8 cellular contexts compared by ENCODE assay signal in genomic region chr2:240494942-240495341, GRCh38. TPM values are rescaled to one million over a fixed set of nuclear protein-coding genes. Genes with fewer than 3 reads are reported as not detected.
A peak's percentile ranks its signal among the peaks of the same experiment; 100 is the strongest.
DNase-seq lines count a peak whose midpoint lies in the region; ATAC-seq, FAIRE-seq and TF ChIP-seq lines count a peak whose summit lies in the region.
"Not testable (repeated sequence)": the region's sequence is repeated elsewhere in the genome, so short reads cannot be mapped to it uniquely, and the experiment has no call there.
"Had no signal": no experiment of that assay in that cellular context is flagged by ENCODE, and none has a peak within 500 bp of the region (broad histone marks: within the 10 kb centered on the region; RNA-seq: fewer than 3 reads in every experiment).

No MANE protein-coding gene starts in this region.

- TF ChIP-seq CTCF in IMR-90 (conservative IDR thresholded peaks at IDR 0.05; ENCODE audit: low read depth, low read length), result peak; percentile 24; the same call in 1 of the 2 replicates
- peak; percentile 66 for TF ChIP-seq CTCF in Panc1 (IDR thresholded peaks at IDR 0.05)
- TF ChIP-seq CTCF in endothelial cell of umbilical vein (IDR thresholded peaks at IDR 0.05; ENCODE audit: extremely low read depth in 1 of 2, insufficient read depth in 1 of 2, low read depth in 1 of 2, low read length in 2 of 2), result peak; percentile 21 to 26
- TF ChIP-seq CTCF in hepatocyte (IDR thresholded peaks at IDR 0.05; ENCODE audit: poor library complexity), result not testable (repeated sequence)
- peak; percentile 29 for TF ChIP-seq CTCF in osteocyte (IDR thresholded peaks at IDR 0.05)

- not testable (repeated sequence) for H4K8ac ChIP-seq in IMR-90 (ENCODE audit: low read depth in 2 of 2, low read length in 2 of 2)

- in situ Hi-C loops in IMR-90 (cut with MboI; ENCODE audit: low sequenced_read_pairs); Panc1 (cut with HindIII; ENCODE audit: low pct_unique_long_range_greater_than_20kb, low sequenced_read_pairs): not testable (repeated sequence)

- not testable (repeated sequence) for H3K18ac ChIP-seq in IMR-90 (ENCODE audit: low read depth, low read length)

- H3K14ac ChIP-seq in IMR-90 (replicated peaks; ENCODE audit: low read depth, low read length), result not testable (repeated sequence)

- dilution Hi-C loops in IMR-90 (cut with HindIII; ENCODE audit: low sequenced_read_pairs, unreplicated experiment); endothelial cell of umbilical vein (cut with MboI; ENCODE audit: extremely low pct_ligation_motif_present, low sequenced_read_pairs): not testable (repeated sequence)

- not testable (repeated sequence) for H3K4me2 ChIP-seq in IMR-90 (ENCODE audit: low read depth, low read length); endothelial cell of umbilical vein (ENCODE audit: insufficient read depth, low read length); hepatocyte

- not testable (repeated sequence) for H3K56ac ChIP-seq in IMR-90 (ENCODE audit: extremely low read depth, insufficient read depth, low read length)

- not testable (repeated sequence) for H3K4me3 ChIP-seq in IMR-90 (ENCODE audit: insufficient read depth, low read depth, low read length); Panc1 (ENCODE audit: low read depth in 2 of 2, low read length in 2 of 2); adipocyte (ENCODE audit: low read length); endothelial cell of umbilical vein (replicated peaks in 1 of 3; ENCODE audit: insufficient read depth in 1 of 3, low read depth in 1 of 3, low read length in 3 of 3); hepatocyte

- peaks cover 31% of the 10 kb centered on the region for H3K9me3 Mint-ChIP-seq in osteocyte (ENCODE audit: unreplicated experiment)

- not testable (repeated sequence) for H2AK5ac ChIP-seq in IMR-90 (ENCODE audit: low read depth, low read length)

- H2BK15ac ChIP-seq in IMR-90 (ENCODE audit: low read depth, low read length), result not testable (repeated sequence)

- intact Hi-C loops in IMR-90 (cut with micrococcal nuclease); Panc1 (cut with micrococcal nuclease; ENCODE audit: unreplicated experiment); endothelial cell of umbilical vein (cut with micrococcal nuclease): not testable (repeated sequence)

- H3K27ac ChIP-seq in IMR-90 (ENCODE audit: insufficient read depth, low read length); Panc1 (ENCODE audit: low read length); endothelial cell of umbilical vein (ENCODE audit: insufficient read depth, low read depth, low read length); hepatocyte: not testable (repeated sequence)

- not testable (repeated sequence) for H2BK20ac ChIP-seq in IMR-90 (ENCODE audit: low read depth, low read length)

- not testable (repeated sequence) for H3K4me1 ChIP-seq in IMR-90 (ENCODE audit: control insufficient read depth, insufficient read depth, low read length); Panc1 (ENCODE audit: control insufficient read depth, insufficient read depth, low read length); adipocyte (ENCODE audit: control insufficient read depth, insufficient read depth, low read length); endothelial cell of umbilical vein (ENCODE audit: control insufficient read depth, extremely low read depth, insufficient read depth, low read length); hepatocyte (ENCODE audit: insufficient read depth)

- H3K9me3 ChIP-seq in IMR-90 (ENCODE audit: control insufficient read depth, insufficient read depth, low read length); endothelial cell of umbilical vein (replicated peaks; ENCODE audit: control insufficient read depth, insufficient read depth, low read length): not testable (repeated sequence)
- H3K9me3 ChIP-seq in Panc1 (ENCODE audit: control insufficient read depth, insufficient read depth, low read depth, low read length) (peaks cover 11% of the 10 kb centered on the region; the same call in 1 of the 2 replicates), adipocyte (ENCODE audit: control insufficient read depth, low read length) (peaks cover 19% of the 10 kb centered on the region), hepatocyte (ENCODE audit: low read depth) (peaks cover 16% of the 10 kb centered on the region)

- H3K79me2 ChIP-seq in endothelial cell of umbilical vein (ENCODE audit: control insufficient read depth, insufficient read depth, low read length); hepatocyte: not testable (repeated sequence)

- not testable (repeated sequence) for H4K20me1 ChIP-seq in IMR-90 (ENCODE audit: insufficient read depth, low read length); endothelial cell of umbilical vein (replicated peaks; ENCODE audit: control insufficient read depth, extremely low read depth, insufficient read depth, low read length); hepatocyte (ENCODE audit: insufficient read depth, poor library complexity, severe bottlenecking)

- not testable (repeated sequence) for TF ChIP-seq POLR2A in IMR-90 (IDR thresholded peaks at IDR 0.05; ENCODE audit: low read depth, low read length); endothelial cell of umbilical vein (IDR thresholded peaks at IDR 0.05; ENCODE audit: low read depth, low read length)

- not testable (repeated sequence) for H2AK9ac ChIP-seq in IMR-90 (replicated peaks; ENCODE audit: low read depth, low read length, poor library complexity)

- not testable (repeated sequence) for H3K4ac ChIP-seq in IMR-90 (ENCODE audit: low read depth, low read length)

- not testable (repeated sequence) for ATAC-seq in IMR-90 (ENCODE audit: low read depth); Panc1

- H3K4me3 Mint-ChIP-seq in osteocyte (ENCODE audit: unreplicated experiment), result not testable (repeated sequence)

- H3K9me1 ChIP-seq in IMR-90 (ENCODE audit: insufficient read depth, low read length); endothelial cell of umbilical vein (replicated peaks; ENCODE audit: control insufficient read depth, extremely low read depth, insufficient read depth, low read length): not testable (repeated sequence)

- BruUV-seq in IMR-90 (replicated peaks; lab: Mats Ljungman, UMichigan); Panc1 (replicated peaks; lab: Mats Ljungman, UMichigan); endothelial cell of umbilical vein (replicated peaks; lab: Mats Ljungman, UMichigan): not testable (repeated sequence)

- not testable (repeated sequence) for H3K4me1 Mint-ChIP-seq in osteocyte (ENCODE audit: unreplicated experiment)

- not testable (repeated sequence) for H2AFZ ChIP-seq in IMR-90 (replicated peaks; ENCODE audit: low read length, poor library complexity); endothelial cell of umbilical vein (ENCODE audit: low read depth, low read length); hepatocyte

- FAIRE-seq in endothelial cell of umbilical vein (lab: Jason Lieb, UNC), result not testable (repeated sequence)

- H3K36me3 Mint-ChIP-seq in osteocyte (ENCODE audit: unreplicated experiment), result peaks cover 34% of the 10 kb centered on the region

- not testable (repeated sequence) for H3K9ac ChIP-seq in IMR-90 (ENCODE audit: low read depth, low read length); adipocyte (ENCODE audit: low read length); endothelial cell of umbilical vein (replicated peaks; ENCODE audit: extremely low read depth, insufficient read depth, low read length)

- not testable (repeated sequence) for H2BK5ac ChIP-seq in IMR-90 (ENCODE audit: low read depth, low read length, poor library complexity, severe bottlenecking)

- TF ChIP-seq RAD21 in IMR-90 (IDR thresholded peaks at IDR 0.05; ENCODE audit: low read length), result 0 out of 2 replicates have a peak, but pooled peaks have one; percentile 6

- not testable (repeated sequence) for H4K91ac ChIP-seq in IMR-90 (ENCODE audit: insufficient read depth, low read depth, low read length)

- not testable (repeated sequence) for H4K5ac ChIP-seq in IMR-90 (ENCODE audit: low read depth, low read length)

- DNase-seq in DMS 273 (lab: John Stamatoyannopoulos, UW; ENCODE audit: unreplicated experiment), result peak; percentile 13
- not testable (repeated sequence) for DNase-seq in IMR-90; Panc1 (ENCODE audit: low read depth, low spot score)
- DNase-seq in adipocyte (ENCODE audit: low read depth), result peak; percentile 37
- DNase-seq in endothelial cell of umbilical vein (ENCODE audit: low read depth, low spot score), result peak; percentile 11
- DNase-seq in hepatocyte (ENCODE audit: low spot score), result peak; percentile 14
- DNase-seq in osteocyte (ENCODE audit: extremely low spot score, unreplicated experiment), result peak; percentile 64

- not testable (repeated sequence) for H3K27me3 ChIP-seq in IMR-90 (ENCODE audit: control insufficient read depth, insufficient read depth, low read length); Panc1 (ENCODE audit: control insufficient read depth, insufficient read depth, low read length); adipocyte (replicated peaks; ENCODE audit: control insufficient read depth, insufficient read depth, low read length); endothelial cell of umbilical vein (ENCODE audit: control insufficient read depth in 2 of 2, insufficient read depth in 2 of 2, low read length in 2 of 2); hepatocyte

- H3K9me2 ChIP-seq in hepatocyte (replicated peaks; ENCODE audit: insufficient read depth), result not testable (repeated sequence)

- not testable (repeated sequence) for H3K79me1 ChIP-seq in IMR-90 (ENCODE audit: low read depth in 1 of 2, low read length in 2 of 2)

- H3K23ac ChIP-seq in IMR-90 (ENCODE audit: low read depth, low read length), result not testable (repeated sequence)

- not testable (repeated sequence) for H2BK120ac ChIP-seq in IMR-90 (ENCODE audit: low read depth, low read length)

- POLR2A ChIA-PET in IMR-90 (lab: Charles Lee; ENCODE audit: unreplicated experiment); Panc1 (lab: Charles Lee); endothelial cell of umbilical vein (lab: Charles Lee): not testable (repeated sequence)

- CTCF ChIA-PET in IMR-90 (lab: Yijun Ruan, JAX), result not testable (repeated sequence)
- CTCF ChIA-PET in Panc1 (lab: Charles Lee) (interaction anchor here (0.6 kb wide), 1 partner anchor 22 kb away, joined by 4 read pairs; no protein-coding TSS in a partner anchor), endothelial cell of umbilical vein (lab: Charles Lee) (interaction anchor here (1.7 kb wide), 2 partner anchors 19 to 345 kb away, joined by 6 to 10 read pairs; no protein-coding TSS in a partner anchor)

- WGBS in IMR-90 (ENCODE audit: extremely low coverage in 2 of 2, insufficient read length in 1 of 2), 2 experiments, result no CpG with 5 or more reads among the region's 11 CpGs
- 73% methylated on average over 11 of the region's 11 CpGs for WGBS in hepatocyte (ENCODE audit: low lambda C conversion rate, missing lambda C conversion rate)

- not testable (repeated sequence) for H3K27ac Mint-ChIP-seq in osteocyte (ENCODE audit: unreplicated experiment)

- not testable (repeated sequence) for H3K36me3 ChIP-seq in IMR-90 (ENCODE audit: control insufficient read depth, insufficient read depth, low read length); Panc1 (ENCODE audit: control insufficient read depth, insufficient read depth, low read length); adipocyte (ENCODE audit: control insufficient read depth, insufficient read depth, low read length, severe bottlenecking); endothelial cell of umbilical vein (ENCODE audit: control insufficient read depth in 2 of 2, extremely low read depth in 1 of 2, insufficient read depth in 2 of 2, low read length in 2 of 2); hepatocyte (replicated peaks; ENCODE audit: insufficient read depth, low read depth)

- not testable (repeated sequence) for H3K27me3 Mint-ChIP-seq in osteocyte (ENCODE audit: unreplicated experiment)

RNA-seq across cellular contexts. Expression of gene GPC1, which starts 59.5 kb away (rescaled TPM):
- 16.0 and 18.6 TPM in 2 replicates for total RNA-seq in IMR-90 (2012; rRNA removed)
- polyA plus RNA-seq in IMR-90 (2012; rRNA removed), result 211 and 222 TPM in 2 replicates
- 148 and 334 TPM in 2 replicates for polyA plus RNA-seq in IMR-90 (2012; cell fraction: cytosol; rRNA removed)
- polyA plus RNA-seq in IMR-90 (2012; cell fraction: nucleus; rRNA removed; ENCODE audit: low replicate concordance), result 193 and 494 TPM in 2 replicates
- 88.7 TPM for total RNA-seq in Panc1 (2021; ENCODE audit: unreplicated experiment)
- polyA plus RNA-seq in Panc1 (2012; ENCODE audit: insufficient read length), result 117 TPM
- 23.9 and 31.1 TPM in 2 replicates for total RNA-seq in endothelial cell of umbilical vein
- 9.6 and 10.4 TPM in 2 replicates for polyA plus RNA-seq in endothelial cell of umbilical vein
- polyA plus RNA-seq in endothelial cell of umbilical vein (2011; cell fraction: cytosol; rRNA removed), result 7.1 and 9.7 TPM in 2 replicates
- polyA plus RNA-seq in endothelial cell of umbilical vein (2011; cell fraction: nucleus; rRNA removed), result 8.2 and 9.6 TPM in 2 replicates
- polyA plus RNA-seq in endothelial cell of umbilical vein (2012), result 12.5 and 15.5 TPM in 2 replicates
- 5.2 and 6.3 TPM in 2 replicates for polyA minus RNA-seq in endothelial cell of umbilical vein
- 49.9 TPM for polyA minus RNA-seq in endothelial cell of umbilical vein (2011; cell fraction: cytosol; rRNA and poly(A)+ RNA removed)
- 3.1 and 5.9 TPM in 2 replicates for polyA minus RNA-seq in endothelial cell of umbilical vein (2011; cell fraction: nucleus; rRNA and poly(A)+ RNA removed)
- total RNA-seq in hepatocyte, result 57.8 and 71.4 TPM in 2 replicates
- polyA plus RNA-seq in hepatocyte, result 141 and 142 TPM in 2 replicates
- 148 and 149 TPM in 2 replicates for total RNA-seq in osteocyte
- polyA plus RNA-seq: CD14-positive monocyte had no signal
